In genomic region chrX:132750312-132751042, GRCh38 we compare ENCODE assay signal across 24 cellular contexts.
DNase-seq lines count a peak whose midpoint lies in the region; ATAC-seq and TF ChIP-seq lines count a peak whose summit lies in the region.
"Had no signal": no experiment of that assay in that cellular context is flagged by ENCODE, and none has a peak within 500 bp of the region (broad histone marks: within the 10 kb centered on the region; RNA-seq: fewer than 3 reads in every experiment).

No MANE protein-coding gene starts in this region.

- H3K4me1 Mint-ChIP-seq in T-helper 1 cell treated with Interleukin-12 subunit alpha and Interleukin-12 subunit beta and Interleukin-4 antibody, amounts not matched to agents 30 μg/mL and 1 μg/mL, for 36 hours (ENCODE audit: low read depth): peaks cover 14% of the 10 kb centered on the region
- peaks cover 0 to 2% of the 10 kb centered on the region in 2 donors for H3K4me1 Mint-ChIP-seq in effector memory CD8-positive, alpha-beta T cell (ENCODE audit: low read depth in 2 of 2)

- H3K4me3 Mint-ChIP-seq in T-helper 1 cell treated with Interleukin-12 subunit alpha and Interleukin-12 subunit beta and Interleukin-4 antibody, amounts not matched to agents 30 μg/mL and 1 μg/mL, for 36 hours: peak overlapping the region; percentile 40
- H3K4me3 Mint-ChIP-seq in effector memory CD8-positive, alpha-beta T cell: no peak overlapping the region
- H3K4me3 Mint-ChIP-seq: neural progenitor cell had no signal

- no peak overlapping the region for H3K4me3 ChIP-seq in psoas muscle
- H3K4me3 ChIP-seq in OCI-LY7 (ENCODE audit: low read depth, low read length, poor library complexity, severe bottlenecking): no peak overlapping the region
- H3K4me3 ChIP-seq: GM23248, neural progenitor cell had no signal

- POLR2A ChIA-PET in OCI-LY7 (lab: Charles Lee): no interaction called here

- no peaks in the 10 kb centered on the region for H3K9me2 ChIP-seq in OCI-LY7 (ENCODE audit: insufficient read depth, low read length)

- H3K27ac ChIP-seq in KOPT-K1 (ENCODE audit: low read depth, low read length, poor library complexity, severe bottlenecking): peak overlapping the region; percentile 74
- H3K27ac ChIP-seq in psoas muscle: peak overlapping the region; percentile 52
- no peak overlapping the region for H3K27ac ChIP-seq in OCI-LY7 (ENCODE audit: low read depth, low read length, poor library complexity, severe bottlenecking)
- H3K27ac ChIP-seq: foreskin keratinocyte, GM23248, neural progenitor cell had no signal

- ATAC-seq in effector memory CD8-positive, alpha-beta T cell (replicated peaks): peak; percentile 16
- ATAC-seq in psoas muscle (peak in 1 of 4 donors; percentile 36), GM18870 (IDR thresholded peaks at IDR 0.05; ENCODE audit: unreplicated experiment) (no peak)
- ATAC-seq: activated CD4-positive, CD25-positive, alpha-beta regulatory T cell treated with anti-CD3 and anti-CD28 coated beads, Interleukin-2, amount 50 U/mL, for 24 hours; foreskin keratinocyte; PC-3 had no signal

- CTCF ChIA-PET in OCI-LY7 (lab: Charles Lee; ENCODE audit: unreplicated experiment): no interaction called here

- DNase-seq in T-helper 1 cell (no peak), psoas muscle (no peak), amygdala (lab: John Stamatoyannopoulos, UW) (no peak), OCI-LY7 (ENCODE audit: low spot score) (no peak)
- no peak for DNase-seq in effector memory CD8-positive, alpha-beta T cell
- DNase-seq: activated CD8-positive, alpha-beta memory T cell treated with anti-CD3 and anti-CD28 coated beads, Interleukin-2, amount 50 U/mL, for 4 hours; activated gamma-delta T cell; DMS153; foreskin keratinocyte; GM23248; IMR-90; NCI-H1092 treated with DMSO at 0.1 percent for 48 hours; NCI-H2107; NCI-H748 treated with DMSO at 0.1 percent for 48 hours; PC-3; retina; stimulated activated naive CD4-positive, alpha-beta T cell; T-helper 9 cell; trophoblast cell had no signal

- no TSS peak for BruUV-seq in OCI-LY7 (replicated peaks; lab: Mats Ljungman, UMichigan)

- no peaks in the 10 kb centered on the region for H3K9me3 ChIP-seq in KOPT-K1 (ENCODE audit: insufficient read depth, low read length, poor library complexity, severe bottlenecking)
- H3K9me3 ChIP-seq in psoas muscle: no peaks in the 10 kb centered on the region
- H3K9me3 ChIP-seq in OCI-LY7 (ENCODE audit: low read length): no peaks in the 10 kb centered on the region

- H3K4me2 ChIP-seq in OCI-LY7 (ENCODE audit: low read length): no peak overlapping the region
- H3K4me2 ChIP-seq: neural progenitor cell had no signal

- WGBS in psoas muscle, 3 donors: 55 to 66% (median 61%) methylated on average over 6 of the region's 6 CpGs

- no peaks in the 10 kb centered on the region for H3K27me3 Mint-ChIP-seq in T-helper 1 cell treated with Interleukin-12 subunit alpha and Interleukin-12 subunit beta and Interleukin-4 antibody, amounts not matched to agents 30 μg/mL and 1 μg/mL, for 36 hours (ENCODE audit: low read depth)
- H3K27me3 Mint-ChIP-seq in effector memory CD8-positive, alpha-beta T cell: no peaks in the 10 kb centered on the region

- no peaks in the 10 kb centered on the region for H3K79me2 ChIP-seq in OCI-LY7 (ENCODE audit: insufficient read depth, low read depth, low read length)

- intact Hi-C loops in psoas muscle (cut with DNase I): no loop called here
- intact Hi-C loops in OCI-LY7 (cut with micrococcal nuclease; ENCODE audit: unreplicated experiment): no loop called here

- H3K9me3 Mint-ChIP-seq in T-helper 1 cell treated with Interleukin-12 subunit alpha and Interleukin-12 subunit beta and Interleukin-4 antibody, amounts not matched to agents 30 μg/mL and 1 μg/mL, for 36 hours: no peaks in the 10 kb centered on the region
- no peaks in the 10 kb centered on the region for H3K9me3 Mint-ChIP-seq in effector memory CD8-positive, alpha-beta T cell

- H3K36me3 ChIP-seq in KOPT-K1 (ENCODE audit: insufficient read depth, low read length): no peaks in the 10 kb centered on the region
- H3K36me3 ChIP-seq in psoas muscle (ENCODE audit: insufficient read depth in 1 of 2, low read depth in 1 of 2): no peaks in the 10 kb centered on the region
- H3K36me3 ChIP-seq in OCI-LY7 (ENCODE audit: insufficient read depth, low read length): no peaks in the 10 kb centered on the region
- H3K36me3 ChIP-seq: neural progenitor cell had no signal

- no peaks in the 10 kb centered on the region for H3K36me3 Mint-ChIP-seq in T-helper 1 cell treated with Interleukin-12 subunit alpha and Interleukin-12 subunit beta and Interleukin-4 antibody, amounts not matched to agents 30 μg/mL and 1 μg/mL, for 36 hours (ENCODE audit: low read depth)
- no peaks in the 10 kb centered on the region for H3K36me3 Mint-ChIP-seq in effector memory CD8-positive, alpha-beta T cell (ENCODE audit: insufficient read depth)
- H3K36me3 Mint-ChIP-seq: neural progenitor cell had no signal

- peak overlapping the region; percentile 72 for H3K27ac Mint-ChIP-seq in T-helper 1 cell treated with Interleukin-12 subunit alpha and Interleukin-12 subunit beta and Interleukin-4 antibody, amounts not matched to agents 30 μg/mL and 1 μg/mL, for 36 hours
- no peak overlapping the region for H3K27ac Mint-ChIP-seq in effector memory CD8-positive, alpha-beta T cell
- H3K27ac Mint-ChIP-seq: neural progenitor cell had no signal

- H3K4me1 ChIP-seq in psoas muscle (peaks cover 7% of the 10 kb centered on the region), OCI-LY7 (ENCODE audit: insufficient read depth, low read length, poor library complexity, severe bottlenecking) (no peaks in the 10 kb centered on the region)
- H3K4me1 ChIP-seq: foreskin keratinocyte, neural progenitor cell had no signal

- H3K27me3 ChIP-seq in psoas muscle (ENCODE audit: insufficient read depth in 3 of 3, low read length in 2 of 3): no peaks in the 10 kb centered on the region
- H3K27me3 ChIP-seq: foreskin keratinocyte, neural progenitor cell had no signal

- H4K20me1 ChIP-seq in OCI-LY7 (ENCODE audit: insufficient read depth, low read length): no peaks in the 10 kb centered on the region

- TF ChIP-seq CTCF in psoas muscle (IDR thresholded peaks at IDR 0.05) (no peak), OCI-LY7 (conservative IDR thresholded peaks at IDR 0.05; ENCODE audit: low read length) (no peak)

- no peak overlapping the region for H2AFZ ChIP-seq in OCI-LY7 (ENCODE audit: low read length)
- H2AFZ ChIP-seq: GM23248, neural progenitor cell had no signal
